Comparison of ENCODE assay signal across 13 cellular contexts in the genomic region with DNA sequence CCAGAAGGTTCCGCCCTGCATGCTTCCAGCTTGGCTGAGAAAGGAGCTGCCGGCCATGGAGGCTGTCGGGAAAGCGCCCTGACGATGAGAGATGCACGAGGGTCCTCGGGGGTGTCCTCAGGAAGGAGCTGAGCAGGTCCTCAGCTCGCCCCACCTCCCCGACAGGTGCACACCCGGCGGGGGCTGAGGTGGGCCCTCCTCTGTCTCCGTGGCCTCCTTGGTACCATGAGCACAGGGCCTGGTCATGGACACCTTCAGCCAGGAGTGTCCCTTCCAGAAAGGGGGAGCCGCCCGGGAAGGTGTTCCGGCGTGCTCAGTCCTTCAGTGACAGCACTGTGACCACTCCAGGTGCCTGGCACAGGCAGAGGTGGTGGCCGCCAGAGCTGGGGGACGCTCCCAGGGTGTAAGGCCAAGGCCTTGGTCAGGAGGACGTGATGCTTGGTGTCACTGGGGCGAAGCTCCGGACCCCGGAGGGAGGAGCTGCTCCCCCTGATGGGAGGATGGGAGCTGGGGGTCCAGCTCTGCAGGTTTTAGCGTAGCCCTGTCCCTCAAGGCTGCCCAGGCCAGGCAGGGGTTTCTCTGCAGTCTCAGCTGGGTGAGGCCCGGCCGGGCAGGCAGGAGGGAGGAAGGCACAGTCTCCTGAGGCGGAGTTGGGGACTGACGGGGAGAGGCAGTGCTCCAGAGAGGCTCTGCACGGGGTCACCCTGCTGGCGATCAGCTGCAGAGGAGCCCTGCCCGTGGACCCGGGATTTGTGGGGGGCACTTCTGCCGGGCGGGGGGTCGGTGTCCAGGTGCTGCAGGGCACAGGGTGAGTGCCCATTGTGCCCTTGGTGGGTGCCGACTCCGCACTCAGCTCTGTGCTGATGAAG. TPM values are rescaled to one million over a fixed set of nuclear protein-coding genes. Genes with fewer than 3 reads are reported as not detected.
DNase-seq lines count a peak whose midpoint lies in the region; ATAC-seq and TF ChIP-seq lines count a peak whose summit lies in the region.
"Had no signal": no experiment of that assay in that cellular context is flagged by ENCODE, and none has a peak within 500 bp of the region (broad histone marks: within the 10 kb centered on the region; RNA-seq: fewer than 3 reads in every experiment).

No MANE protein-coding gene starts in this region.

- no peak overlapping the region for H3K4me2 ChIP-seq in IMR-90 (ENCODE audit: low read depth, low read length)

- no peak overlapping the region for H4K5ac ChIP-seq in IMR-90 (ENCODE audit: low read depth, low read length)

- H4K8ac ChIP-seq in IMR-90 (ENCODE audit: low read depth in 2 of 2, low read length in 2 of 2): no peak overlapping the region

- H3K27me3 ChIP-seq in IMR-90 (ENCODE audit: control insufficient read depth, insufficient read depth, low read length): no peaks in the 10 kb centered on the region

- H2AK9ac ChIP-seq in IMR-90 (replicated peaks; ENCODE audit: low read depth, low read length, poor library complexity): peak overlapping the region; percentile 9

- peak overlapping the region; percentile 79 for H2AFZ ChIP-seq in IMR-90 (replicated peaks; ENCODE audit: low read length, poor library complexity)

- H3K9me3 Mint-ChIP-seq in WTC11: peaks cover 12% of the 10 kb centered on the region

- H3K79me1 ChIP-seq in IMR-90 (ENCODE audit: low read depth in 1 of 2, low read length in 2 of 2): no peaks in the 10 kb centered on the region

- H2BK20ac ChIP-seq in IMR-90 (ENCODE audit: low read depth, low read length): no peak overlapping the region

- peaks cover 7% of the 10 kb centered on the region for H3K4me1 ChIP-seq in IMR-90 (ENCODE audit: control insufficient read depth, insufficient read depth, low read length)

- no peak for TF ChIP-seq POLR2A in IMR-90 (IDR thresholded peaks at IDR 0.05; ENCODE audit: low read depth, low read length)

- in situ Hi-C loops in IMR-90 (cut with MboI; ENCODE audit: low sequenced_read_pairs): no loop called here

- no peak overlapping the region for H3K56ac ChIP-seq in IMR-90 (ENCODE audit: extremely low read depth, insufficient read depth, low read length)

- H3K4ac ChIP-seq in IMR-90 (ENCODE audit: low read depth, low read length): no peak overlapping the region

- peaks cover 5% of the 10 kb centered on the region; the same call in 1 of the 2 replicates for H3K27me3 Mint-ChIP-seq in WTC11 (ENCODE audit: low read depth)

- no peak overlapping the region; the same call in 1 of the 2 replicates for H3K14ac ChIP-seq in IMR-90 (replicated peaks; ENCODE audit: low read depth, low read length)

- CTCF ChIA-PET in IMR-90 (lab: Yijun Ruan, JAX): no interaction called here
- CTCF ChIA-PET in WTC11 (lab: Charles Lee): interaction anchor here (0.5 to 1.0 kb wide), 4 partner anchors 30 to 59 kb away, joined by 3 read pairs; no protein-coding TSS in a partner anchor

- ATAC-seq in IMR-90 (ENCODE audit: low read depth) (no peak), WTC11 (no peak), sciatic nerve (no peak)
- ATAC-seq: HCT116 had no signal

- intact Hi-C loops in IMR-90 (cut with micrococcal nuclease) (no loop called here), posterior vena cava (cut with DNase I) (loop anchor here in 1 of 2 donors (10.0 kb wide), 1 partner anchor 315 kb away; no protein-coding TSS in a partner anchor), sciatic nerve (cut with DNase I) (no loop called here)

- no peak overlapping the region for H2BK15ac ChIP-seq in IMR-90 (ENCODE audit: low read depth, low read length)

- dilution Hi-C loops in IMR-90 (cut with HindIII; ENCODE audit: low sequenced_read_pairs, unreplicated experiment): no loop called here

- H3K4me1 Mint-ChIP-seq in WTC11: peaks cover 15% of the 10 kb centered on the region

- 88% methylated on average over 19 of the region's 36 CpGs; no CpG with 5 or more reads in 1 of the 2 experiments for WGBS in IMR-90 (ENCODE audit: extremely low coverage in 2 of 2, insufficient read length in 1 of 2), 2 experiments

- no peak for DNase-seq in AG10803 (ENCODE audit: low read depth)
- no peak for DNase-seq in IMR-90
- DNase-seq in epithelial cell of proximal tubule (ENCODE audit: low read depth): no peak
- peak; percentile 80 for DNase-seq in posterior vena cava (ENCODE audit: low spot score)
- DNase-seq in WTC11 (ENCODE audit: low spot score): no peak
- DNase-seq in NCI-H128 (lab: John Stamatoyannopoulos, UW; ENCODE audit: unreplicated experiment): no peak
- no peak for DNase-seq in kidney glomerular epithelial cell (lab: John Stamatoyannopoulos, UW)
- DNase-seq in sciatic nerve (ENCODE audit: low spot score): no peak
- DNase-seq: activated CD8-positive, alpha-beta memory T cell treated with anti-CD3 and anti-CD28 coated beads, Interleukin-2, amount 50 U/mL, for 4 hours; body of pancreas; NCI-H2081 treated with DMSO at 0.1 percent for 48 hours; nucleus accumbens had no signal

- H3K18ac ChIP-seq in IMR-90 (ENCODE audit: low read depth, low read length): no peak overlapping the region

- H2BK120ac ChIP-seq in IMR-90 (ENCODE audit: low read depth, low read length): no peak overlapping the region

- H4K91ac ChIP-seq in IMR-90 (ENCODE audit: insufficient read depth, low read depth, low read length): no peak overlapping the region

- no peak for TF ChIP-seq CTCF in AG10803 (conservative IDR thresholded peaks at IDR 0.05; ENCODE audit: low read length)
- no peak for TF ChIP-seq CTCF in IMR-90 (conservative IDR thresholded peaks at IDR 0.05; ENCODE audit: low read depth, low read length)
- TF ChIP-seq CTCF in epithelial cell of proximal tubule (conservative IDR thresholded peaks at IDR 0.05; ENCODE audit: low read depth, low read length): no peak
- TF ChIP-seq CTCF in WTC11 (IDR thresholded peaks at IDR 0.05): no peak

- POLR2A ChIA-PET in IMR-90 (lab: Charles Lee; ENCODE audit: unreplicated experiment): no interaction called here
- POLR2A ChIA-PET in WTC11 (lab: Charles Lee): interaction anchor here (0.6 to 1.2 kb wide), 2 partner anchors 58 to 306 kb away, joined by 5 to 10 read pairs; no protein-coding TSS in a partner anchor

- H3K9me3 ChIP-seq in IMR-90 (ENCODE audit: control insufficient read depth, insufficient read depth, low read length): no peaks in the 10 kb centered on the region; the same call in 1 of the 2 replicates
- H3K9me3 ChIP-seq: body of pancreas had no signal

- no peaks in the 10 kb centered on the region for H3K36me3 ChIP-seq in IMR-90 (ENCODE audit: control insufficient read depth, insufficient read depth, low read length)

- H2BK5ac ChIP-seq in IMR-90 (ENCODE audit: low read depth, low read length, poor library complexity, severe bottlenecking): no peak overlapping the region

- H3K27ac Mint-ChIP-seq in WTC11: no peak overlapping the region

- no peak overlapping the region for H3K4me3 Mint-ChIP-seq in WTC11

- no peak overlapping the region for H3K23ac ChIP-seq in IMR-90 (ENCODE audit: low read depth, low read length)

- H3K27ac ChIP-seq in IMR-90 (ENCODE audit: insufficient read depth, low read length): no peak overlapping the region
- H3K27ac ChIP-seq: body of pancreas had no signal

- no peak overlapping the region for H2AK5ac ChIP-seq in IMR-90 (ENCODE audit: low read depth, low read length)

- no peaks in the 10 kb centered on the region for H4K20me1 ChIP-seq in IMR-90 (ENCODE audit: insufficient read depth, low read length)

- TF ChIP-seq RAD21 in IMR-90 (IDR thresholded peaks at IDR 0.05; ENCODE audit: low read length): no peak

- no peak overlapping the region for H3K9ac ChIP-seq in IMR-90 (ENCODE audit: low read depth, low read length)

- peaks cover 16% of the 10 kb centered on the region for H3K36me3 Mint-ChIP-seq in WTC11

- H3K4me3 ChIP-seq in AG10803 (ENCODE audit: low read length) (peak overlapping the region; percentile 36), IMR-90 (ENCODE audit: insufficient read depth, low read depth, low read length) (no peak overlapping the region), epithelial cell of proximal tubule (ENCODE audit: low read depth, low read length) (peak overlapping the region; percentile 55)

- no TSS peak for BruUV-seq in IMR-90 (replicated peaks; lab: Mats Ljungman, UMichigan)

- H3K9me1 ChIP-seq in IMR-90 (ENCODE audit: insufficient read depth, low read length): peaks cover 8% of the 10 kb centered on the region

TF ChIP-seq in IMR-90, 13 proteins besides CTCF, POLR2A, EP300 and RAD21:
- TF ChIP-seq, protein P1, sequence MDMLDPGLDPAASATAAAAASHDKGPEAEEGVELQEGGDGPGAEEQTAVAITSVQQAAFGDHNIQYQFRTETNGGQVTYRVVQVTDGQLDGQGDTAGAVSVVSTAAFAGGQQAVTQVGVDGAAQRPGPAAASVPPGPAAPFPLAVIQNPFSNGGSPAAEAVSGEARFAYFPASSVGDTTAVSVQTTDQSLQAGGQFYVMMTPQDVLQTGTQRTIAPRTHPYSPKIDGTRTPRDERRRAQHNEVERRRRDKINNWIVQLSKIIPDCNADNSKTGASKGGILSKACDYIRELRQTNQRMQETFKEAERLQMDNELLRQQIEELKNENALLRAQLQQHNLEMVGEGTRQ (IDR thresholded peaks at IDR 0.05; ENCODE audit: low read depth, low read length): no peak
- TF ChIP-seq MXI1 (IDR thresholded peaks at IDR 0.05; ENCODE audit: borderline replicate concordance, low read depth, low read length) (no peak), FOS (IDR thresholded peaks at IDR 0.05; ENCODE audit: low read depth, low read length) (no peak)

RNA-seq across cellular contexts. Expression of gene DNAJB6, which starts 56.6 kb away (rescaled TPM):
- 93.4 and 155 TPM in 2 replicates for total RNA-seq in IMR-90 (2012; rRNA removed)
- 127 and 165 TPM in 2 replicates for polyA plus RNA-seq in IMR-90 (2012; rRNA removed)
- polyA plus RNA-seq in IMR-90 (2012; cell fraction: cytosol; rRNA removed): 56.9 and 61.4 TPM in 2 replicates
- polyA plus RNA-seq in IMR-90 (2012; cell fraction: nucleus; rRNA removed; ENCODE audit: low replicate concordance): 52.2 and 98.8 TPM in 2 replicates
- total RNA-seq in epithelial cell of proximal tubule: 108 and 147 TPM in 2 replicates
- total RNA-seq in posterior vena cava: 100 to 1,000 TPM; 105 to 118 TPM
- 264 to 288 TPM (median 268 TPM) in 3 replicates for total RNA-seq in WTC11 (2021)
- total RNA-seq in sciatic nerve: 129 TPM
